In the genomic region with DNA sequence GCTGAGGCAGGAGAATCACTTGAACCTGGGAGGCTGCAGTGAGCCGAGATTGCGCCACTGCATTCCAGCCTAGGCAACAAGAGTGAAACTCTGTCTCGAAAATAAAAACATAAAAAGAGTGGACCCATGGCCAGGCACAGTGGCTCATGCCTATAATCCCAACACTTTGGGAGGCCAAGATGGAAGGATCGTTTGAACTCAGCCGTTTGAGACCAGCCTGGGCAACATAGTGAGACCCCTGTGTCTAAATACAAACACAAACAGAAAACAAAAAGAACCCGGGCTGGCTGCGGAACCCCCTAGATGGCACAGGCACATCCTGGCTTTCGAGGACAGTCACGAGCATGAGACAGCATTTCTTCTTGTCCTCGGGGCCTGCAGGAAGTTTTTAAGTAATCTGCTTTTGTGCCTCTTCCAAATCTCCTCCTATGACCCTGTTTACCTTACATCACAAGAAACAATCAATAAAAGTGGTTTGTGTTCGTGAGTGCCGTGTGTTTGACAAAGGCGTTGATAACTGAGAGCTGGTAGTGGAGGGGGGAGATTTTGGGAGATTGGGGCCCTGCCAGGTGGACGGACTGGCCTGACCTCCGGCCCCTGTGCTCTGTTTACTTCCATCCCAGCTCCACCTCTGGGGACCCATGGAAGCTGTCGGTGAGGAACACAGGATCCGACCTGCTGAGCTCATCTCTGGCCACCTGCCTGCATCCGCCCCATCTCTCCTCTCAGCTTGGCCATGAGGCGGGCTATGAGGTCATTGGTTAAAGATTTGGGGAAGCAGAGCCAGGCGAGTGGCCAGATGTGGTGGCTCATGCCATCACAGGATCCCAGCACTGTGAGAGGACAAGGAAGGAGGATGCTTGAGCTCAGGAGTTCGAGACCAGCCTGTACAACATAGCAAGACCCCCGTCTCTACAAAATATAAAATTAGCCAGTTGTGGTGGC, we compare ENCODE assay signal across 1 cellular context.
TF ChIP-seq lines count a peak whose summit lies in the region.

No MANE protein-coding gene starts in this region.

TF ChIP-seq in K562, 482 proteins besides CTCF, POLR2A, EP300 and RAD21 (continues in another document):
- TF ChIP-seq KDM1A (IDR thresholded peaks at IDR 0.05): peak; percentile 72 to 84
- TF ChIP-seq ZNF707 (CRISPR knock-in tag; conservative IDR thresholded peaks at IDR 0.05): no peak
- TF ChIP-seq, protein P1, sequence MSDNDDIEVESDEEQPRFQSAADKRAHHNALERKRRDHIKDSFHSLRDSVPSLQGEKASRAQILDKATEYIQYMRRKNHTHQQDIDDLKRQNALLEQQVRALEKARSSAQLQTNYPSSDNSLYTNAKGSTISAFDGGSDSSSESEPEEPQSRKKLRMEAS (CRISPR knock-in tag; IDR thresholded peaks at IDR 0.05): peak; percentile 91
- TF ChIP-seq, protein P2, sequence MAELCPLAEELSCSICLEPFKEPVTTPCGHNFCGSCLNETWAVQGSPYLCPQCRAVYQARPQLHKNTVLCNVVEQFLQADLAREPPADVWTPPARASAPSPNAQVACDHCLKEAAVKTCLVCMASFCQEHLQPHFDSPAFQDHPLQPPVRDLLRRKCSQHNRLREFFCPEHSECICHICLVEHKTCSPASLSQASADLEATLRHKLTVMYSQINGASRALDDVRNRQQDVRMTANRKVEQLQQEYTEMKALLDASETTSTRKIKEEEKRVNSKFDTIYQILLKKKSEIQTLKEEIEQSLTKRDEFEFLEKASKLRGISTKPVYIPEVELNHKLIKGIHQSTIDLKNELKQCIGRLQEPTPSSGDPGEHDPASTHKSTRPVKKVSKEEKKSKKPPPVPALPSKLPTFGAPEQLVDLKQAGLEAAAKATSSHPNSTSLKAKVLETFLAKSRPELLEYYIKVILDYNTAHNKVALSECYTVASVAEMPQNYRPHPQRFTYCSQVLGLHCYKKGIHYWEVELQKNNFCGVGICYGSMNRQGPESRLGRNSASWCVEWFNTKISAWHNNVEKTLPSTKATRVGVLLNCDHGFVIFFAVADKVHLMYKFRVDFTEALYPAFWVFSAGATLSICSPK (IDR thresholded peaks at IDR 0.05; ENCODE audit: borderline replicate concordance): no peak
- TF ChIP-seq OTX1 (CRISPR knock-in tag; IDR thresholded peaks at IDR 0.05): no peak
- peak in 1 of 2 experiments; percentile 45; a peak in 1 of 4 replicates for TF ChIP-seq TEAD1 (CRISPR knock-in tag; IDR thresholded peaks at IDR 0.05)
- TF ChIP-seq U2AF2 (optimal IDR thresholded peaks at IDR 0.05; ENCODE audit: low read depth, low read length): no peak
- peak; percentile 79 for TF ChIP-seq SMAD4 (CRISPR knock-in tag; conservative IDR thresholded peaks at IDR 0.05)
- TF ChIP-seq SETDB1 (IDR thresholded peaks at IDR 0.05; ENCODE audit: low read length): no peak
- TF ChIP-seq, protein P3, sequence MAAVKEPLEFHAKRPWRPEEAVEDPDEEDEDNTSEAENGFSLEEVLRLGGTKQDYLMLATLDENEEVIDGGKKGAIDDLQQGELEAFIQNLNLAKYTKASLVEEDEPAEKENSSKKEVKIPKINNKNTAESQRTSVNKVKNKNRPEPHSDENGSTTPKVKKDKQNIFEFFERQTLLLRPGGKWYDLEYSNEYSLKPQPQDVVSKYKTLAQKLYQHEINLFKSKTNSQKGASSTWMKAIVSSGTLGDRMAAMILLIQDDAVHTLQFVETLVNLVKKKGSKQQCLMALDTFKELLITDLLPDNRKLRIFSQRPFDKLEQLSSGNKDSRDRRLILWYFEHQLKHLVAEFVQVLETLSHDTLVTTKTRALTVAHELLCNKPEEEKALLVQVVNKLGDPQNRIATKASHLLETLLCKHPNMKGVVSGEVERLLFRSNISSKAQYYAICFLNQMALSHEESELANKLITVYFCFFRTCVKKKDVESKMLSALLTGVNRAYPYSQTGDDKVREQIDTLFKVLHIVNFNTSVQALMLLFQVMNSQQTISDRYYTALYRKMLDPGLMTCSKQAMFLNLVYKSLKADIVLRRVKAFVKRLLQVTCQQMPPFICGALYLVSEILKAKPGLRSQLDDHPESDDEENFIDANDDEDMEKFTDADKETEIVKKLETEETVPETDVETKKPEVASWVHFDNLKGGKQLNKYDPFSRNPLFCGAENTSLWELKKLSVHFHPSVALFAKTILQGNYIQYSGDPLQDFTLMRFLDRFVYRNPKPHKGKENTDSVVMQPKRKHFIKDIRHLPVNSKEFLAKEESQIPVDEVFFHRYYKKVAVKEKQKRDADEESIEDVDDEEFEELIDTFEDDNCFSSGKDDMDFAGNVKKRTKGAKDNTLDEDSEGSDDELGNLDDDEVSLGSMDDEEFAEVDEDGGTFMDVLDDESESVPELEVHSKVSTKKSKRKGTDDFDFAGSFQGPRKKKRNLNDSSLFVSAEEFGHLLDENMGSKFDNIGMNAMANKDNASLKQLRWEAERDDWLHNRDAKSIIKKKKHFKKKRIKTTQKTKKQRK (IDR thresholded peaks at IDR 0.05; ENCODE audit: borderline replicate concordance, low read depth, low read length): no peak
- TF ChIP-seq, protein P4, sequence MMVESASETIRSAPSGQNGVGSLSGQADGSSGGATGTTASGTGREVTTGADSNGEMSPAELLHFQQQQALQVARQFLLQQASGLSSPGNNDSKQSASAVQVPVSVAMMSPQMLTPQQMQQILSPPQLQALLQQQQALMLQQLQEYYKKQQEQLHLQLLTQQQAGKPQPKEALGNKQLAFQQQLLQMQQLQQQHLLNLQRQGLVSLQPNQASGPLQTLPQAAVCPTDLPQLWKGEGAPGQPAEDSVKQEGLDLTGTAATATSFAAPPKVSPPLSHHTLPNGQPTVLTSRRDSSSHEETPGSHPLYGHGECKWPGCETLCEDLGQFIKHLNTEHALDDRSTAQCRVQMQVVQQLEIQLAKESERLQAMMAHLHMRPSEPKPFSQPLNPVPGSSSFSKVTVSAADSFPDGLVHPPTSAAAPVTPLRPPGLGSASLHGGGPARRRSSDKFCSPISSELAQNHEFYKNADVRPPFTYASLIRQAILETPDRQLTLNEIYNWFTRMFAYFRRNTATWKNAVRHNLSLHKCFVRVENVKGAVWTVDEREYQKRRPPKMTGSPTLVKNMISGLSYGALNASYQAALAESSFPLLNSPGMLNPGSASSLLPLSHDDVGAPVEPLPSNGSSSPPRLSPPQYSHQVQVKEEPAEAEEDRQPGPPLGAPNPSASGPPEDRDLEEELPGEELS (CRISPR knock-in tag; IDR thresholded peaks at IDR 0.05; ENCODE audit: borderline replicate concordance): no peak
- TF ChIP-seq JUND (IDR thresholded peaks at IDR 0.05; ENCODE audit: borderline replicate concordance, low read depth, low read length): peak; percentile 83
- peak; percentile 82; the same call in 2 of the 3 replicates for TF ChIP-seq JUND (tag; IDR thresholded peaks at IDR 0.05; ENCODE audit: borderline replicate concordance, low read depth, low read length)
- no peak for TF ChIP-seq ZNF561 (CRISPR knock-in tag; conservative IDR thresholded peaks at IDR 0.05)
- no peak for TF ChIP-seq PTBP1 (IDR thresholded peaks at IDR 0.05; ENCODE audit: low read depth, low read length)
- no peak for TF ChIP-seq RBM14 (IDR thresholded peaks at IDR 0.05; ENCODE audit: borderline replicate concordance, insufficient read depth, low read depth, low read length)
- TF ChIP-seq, protein P5, sequence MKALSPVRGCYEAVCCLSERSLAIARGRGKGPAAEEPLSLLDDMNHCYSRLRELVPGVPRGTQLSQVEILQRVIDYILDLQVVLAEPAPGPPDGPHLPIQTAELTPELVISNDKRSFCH (CRISPR knock-in tag; IDR thresholded peaks at IDR 0.05): no peak
- TF ChIP-seq, protein P5 (tag; IDR thresholded peaks at IDR 0.05): no peak; the same call in 1 of the 2 replicates
- no peak for TF ChIP-seq ARNT (IDR thresholded peaks at IDR 0.05)
- TF ChIP-seq FOS (IDR thresholded peaks at IDR 0.05; ENCODE audit: extremely low read depth, insufficient read length): no peak
- peak; percentile 48 for TF ChIP-seq NCOR1 (IDR thresholded peaks at IDR 0.05)
- TF ChIP-seq MTA1 (IDR thresholded peaks at IDR 0.05; ENCODE audit: borderline replicate concordance): peak; percentile 65; the same call in 1 of the 2 replicates
- no peak for TF ChIP-seq RBM34 (IDR thresholded peaks at IDR 0.05; ENCODE audit: borderline replicate concordance, insufficient read depth, low read length)
- TF ChIP-seq, protein P6, sequence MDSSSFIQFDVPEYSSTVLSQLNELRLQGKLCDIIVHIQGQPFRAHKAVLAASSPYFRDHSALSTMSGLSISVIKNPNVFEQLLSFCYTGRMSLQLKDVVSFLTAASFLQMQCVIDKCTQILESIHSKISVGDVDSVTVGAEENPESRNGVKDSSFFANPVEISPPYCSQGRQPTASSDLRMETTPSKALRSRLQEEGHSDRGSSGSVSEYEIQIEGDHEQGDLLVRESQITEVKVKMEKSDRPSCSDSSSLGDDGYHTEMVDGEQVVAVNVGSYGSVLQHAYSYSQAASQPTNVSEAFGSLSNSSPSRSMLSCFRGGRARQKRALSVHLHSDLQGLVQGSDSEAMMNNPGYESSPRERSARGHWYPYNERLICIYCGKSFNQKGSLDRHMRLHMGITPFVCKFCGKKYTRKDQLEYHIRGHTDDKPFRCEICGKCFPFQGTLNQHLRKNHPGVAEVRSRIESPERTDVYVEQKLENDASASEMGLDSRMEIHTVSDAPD (CRISPR knock-in tag; IDR thresholded peaks at IDR 0.05): no peak
- TF ChIP-seq, protein P7, sequence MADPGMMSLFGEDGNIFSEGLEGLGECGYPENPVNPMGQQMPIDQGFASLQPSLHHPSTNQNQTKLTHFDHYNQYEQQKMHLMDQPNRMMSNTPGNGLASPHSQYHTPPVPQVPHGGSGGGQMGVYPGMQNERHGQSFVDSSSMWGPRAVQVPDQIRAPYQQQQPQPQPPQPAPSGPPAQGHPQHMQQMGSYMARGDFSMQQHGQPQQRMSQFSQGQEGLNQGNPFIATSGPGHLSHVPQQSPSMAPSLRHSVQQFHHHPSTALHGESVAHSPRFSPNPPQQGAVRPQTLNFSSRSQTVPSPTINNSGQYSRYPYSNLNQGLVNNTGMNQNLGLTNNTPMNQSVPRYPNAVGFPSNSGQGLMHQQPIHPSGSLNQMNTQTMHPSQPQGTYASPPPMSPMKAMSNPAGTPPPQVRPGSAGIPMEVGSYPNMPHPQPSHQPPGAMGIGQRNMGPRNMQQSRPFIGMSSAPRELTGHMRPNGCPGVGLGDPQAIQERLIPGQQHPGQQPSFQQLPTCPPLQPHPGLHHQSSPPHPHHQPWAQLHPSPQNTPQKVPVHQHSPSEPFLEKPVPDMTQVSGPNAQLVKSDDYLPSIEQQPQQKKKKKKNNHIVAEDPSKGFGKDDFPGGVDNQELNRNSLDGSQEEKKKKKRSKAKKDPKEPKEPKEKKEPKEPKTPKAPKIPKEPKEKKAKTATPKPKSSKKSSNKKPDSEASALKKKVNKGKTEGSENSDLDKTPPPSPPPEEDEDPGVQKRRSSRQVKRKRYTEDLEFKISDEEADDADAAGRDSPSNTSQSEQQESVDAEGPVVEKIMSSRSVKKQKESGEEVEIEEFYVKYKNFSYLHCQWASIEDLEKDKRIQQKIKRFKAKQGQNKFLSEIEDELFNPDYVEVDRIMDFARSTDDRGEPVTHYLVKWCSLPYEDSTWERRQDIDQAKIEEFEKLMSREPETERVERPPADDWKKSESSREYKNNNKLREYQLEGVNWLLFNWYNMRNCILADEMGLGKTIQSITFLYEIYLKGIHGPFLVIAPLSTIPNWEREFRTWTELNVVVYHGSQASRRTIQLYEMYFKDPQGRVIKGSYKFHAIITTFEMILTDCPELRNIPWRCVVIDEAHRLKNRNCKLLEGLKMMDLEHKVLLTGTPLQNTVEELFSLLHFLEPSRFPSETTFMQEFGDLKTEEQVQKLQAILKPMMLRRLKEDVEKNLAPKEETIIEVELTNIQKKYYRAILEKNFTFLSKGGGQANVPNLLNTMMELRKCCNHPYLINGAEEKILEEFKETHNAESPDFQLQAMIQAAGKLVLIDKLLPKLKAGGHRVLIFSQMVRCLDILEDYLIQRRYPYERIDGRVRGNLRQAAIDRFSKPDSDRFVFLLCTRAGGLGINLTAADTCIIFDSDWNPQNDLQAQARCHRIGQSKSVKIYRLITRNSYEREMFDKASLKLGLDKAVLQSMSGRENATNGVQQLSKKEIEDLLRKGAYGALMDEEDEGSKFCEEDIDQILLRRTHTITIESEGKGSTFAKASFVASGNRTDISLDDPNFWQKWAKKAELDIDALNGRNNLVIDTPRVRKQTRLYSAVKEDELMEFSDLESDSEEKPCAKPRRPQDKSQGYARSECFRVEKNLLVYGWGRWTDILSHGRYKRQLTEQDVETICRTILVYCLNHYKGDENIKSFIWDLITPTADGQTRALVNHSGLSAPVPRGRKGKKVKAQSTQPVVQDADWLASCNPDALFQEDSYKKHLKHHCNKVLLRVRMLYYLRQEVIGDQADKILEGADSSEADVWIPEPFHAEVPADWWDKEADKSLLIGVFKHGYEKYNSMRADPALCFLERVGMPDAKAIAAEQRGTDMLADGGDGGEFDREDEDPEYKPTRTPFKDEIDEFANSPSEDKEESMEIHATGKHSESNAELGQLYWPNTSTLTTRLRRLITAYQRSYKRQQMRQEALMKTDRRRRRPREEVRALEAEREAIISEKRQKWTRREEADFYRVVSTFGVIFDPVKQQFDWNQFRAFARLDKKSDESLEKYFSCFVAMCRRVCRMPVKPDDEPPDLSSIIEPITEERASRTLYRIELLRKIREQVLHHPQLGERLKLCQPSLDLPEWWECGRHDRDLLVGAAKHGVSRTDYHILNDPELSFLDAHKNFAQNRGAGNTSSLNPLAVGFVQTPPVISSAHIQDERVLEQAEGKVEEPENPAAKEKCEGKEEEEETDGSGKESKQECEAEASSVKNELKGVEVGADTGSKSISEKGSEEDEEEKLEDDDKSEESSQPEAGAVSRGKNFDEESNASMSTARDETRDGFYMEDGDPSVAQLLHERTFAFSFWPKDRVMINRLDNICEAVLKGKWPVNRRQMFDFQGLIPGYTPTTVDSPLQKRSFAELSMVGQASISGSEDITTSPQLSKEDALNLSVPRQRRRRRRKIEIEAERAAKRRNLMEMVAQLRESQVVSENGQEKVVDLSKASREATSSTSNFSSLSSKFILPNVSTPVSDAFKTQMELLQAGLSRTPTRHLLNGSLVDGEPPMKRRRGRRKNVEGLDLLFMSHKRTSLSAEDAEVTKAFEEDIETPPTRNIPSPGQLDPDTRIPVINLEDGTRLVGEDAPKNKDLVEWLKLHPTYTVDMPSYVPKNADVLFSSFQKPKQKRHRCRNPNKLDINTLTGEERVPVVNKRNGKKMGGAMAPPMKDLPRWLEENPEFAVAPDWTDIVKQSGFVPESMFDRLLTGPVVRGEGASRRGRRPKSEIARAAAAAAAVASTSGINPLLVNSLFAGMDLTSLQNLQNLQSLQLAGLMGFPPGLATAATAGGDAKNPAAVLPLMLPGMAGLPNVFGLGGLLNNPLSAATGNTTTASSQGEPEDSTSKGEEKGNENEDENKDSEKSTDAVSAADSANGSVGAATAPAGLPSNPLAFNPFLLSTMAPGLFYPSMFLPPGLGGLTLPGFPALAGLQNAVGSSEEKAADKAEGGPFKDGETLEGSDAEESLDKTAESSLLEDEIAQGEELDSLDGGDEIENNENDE (IDR thresholded peaks at IDR 0.05; ENCODE audit: low read depth, low read length): no peak
